Comparison of ENCODE assay signal across 2 cellular contexts in the genomic region with DNA sequence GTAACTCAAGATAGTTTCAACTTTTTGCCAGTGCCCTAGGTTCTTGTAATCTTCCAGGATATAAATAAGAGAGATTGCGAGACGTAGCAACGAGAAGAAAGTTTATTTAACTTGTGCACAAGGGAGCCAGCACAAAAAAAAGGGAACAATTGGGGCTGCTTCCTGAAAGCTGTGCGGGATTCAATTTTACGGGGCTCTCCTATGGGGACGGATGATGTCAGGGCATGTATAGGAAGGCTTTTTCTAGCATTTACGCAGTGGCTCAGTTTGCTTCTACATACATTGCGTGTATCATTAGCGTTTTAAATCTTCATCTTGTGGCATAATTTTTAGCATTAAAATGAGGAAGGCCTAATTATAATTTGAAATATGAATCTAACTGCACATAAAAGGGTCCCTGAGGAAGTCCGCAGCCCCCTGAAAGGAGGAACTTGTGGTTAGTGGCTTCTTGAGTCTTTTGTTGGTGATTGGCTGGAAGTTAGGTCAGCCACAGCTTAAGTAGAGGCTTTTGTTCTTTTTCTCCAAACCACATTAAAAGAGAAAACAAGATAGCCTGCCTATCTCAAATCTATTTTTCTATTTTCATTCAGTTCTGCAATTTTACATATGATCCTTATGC.
A peak's percentile ranks its signal among the peaks of the same experiment; 100 is the strongest.
TF ChIP-seq lines count a peak whose summit lies in the region.

No MANE protein-coding gene starts in this region.

TF ChIP-seq in GM23338, 12 proteins besides CTCF, POLR2A, EP300 and RAD21 (continued from another document):
- TF ChIP-seq, protein P1, sequence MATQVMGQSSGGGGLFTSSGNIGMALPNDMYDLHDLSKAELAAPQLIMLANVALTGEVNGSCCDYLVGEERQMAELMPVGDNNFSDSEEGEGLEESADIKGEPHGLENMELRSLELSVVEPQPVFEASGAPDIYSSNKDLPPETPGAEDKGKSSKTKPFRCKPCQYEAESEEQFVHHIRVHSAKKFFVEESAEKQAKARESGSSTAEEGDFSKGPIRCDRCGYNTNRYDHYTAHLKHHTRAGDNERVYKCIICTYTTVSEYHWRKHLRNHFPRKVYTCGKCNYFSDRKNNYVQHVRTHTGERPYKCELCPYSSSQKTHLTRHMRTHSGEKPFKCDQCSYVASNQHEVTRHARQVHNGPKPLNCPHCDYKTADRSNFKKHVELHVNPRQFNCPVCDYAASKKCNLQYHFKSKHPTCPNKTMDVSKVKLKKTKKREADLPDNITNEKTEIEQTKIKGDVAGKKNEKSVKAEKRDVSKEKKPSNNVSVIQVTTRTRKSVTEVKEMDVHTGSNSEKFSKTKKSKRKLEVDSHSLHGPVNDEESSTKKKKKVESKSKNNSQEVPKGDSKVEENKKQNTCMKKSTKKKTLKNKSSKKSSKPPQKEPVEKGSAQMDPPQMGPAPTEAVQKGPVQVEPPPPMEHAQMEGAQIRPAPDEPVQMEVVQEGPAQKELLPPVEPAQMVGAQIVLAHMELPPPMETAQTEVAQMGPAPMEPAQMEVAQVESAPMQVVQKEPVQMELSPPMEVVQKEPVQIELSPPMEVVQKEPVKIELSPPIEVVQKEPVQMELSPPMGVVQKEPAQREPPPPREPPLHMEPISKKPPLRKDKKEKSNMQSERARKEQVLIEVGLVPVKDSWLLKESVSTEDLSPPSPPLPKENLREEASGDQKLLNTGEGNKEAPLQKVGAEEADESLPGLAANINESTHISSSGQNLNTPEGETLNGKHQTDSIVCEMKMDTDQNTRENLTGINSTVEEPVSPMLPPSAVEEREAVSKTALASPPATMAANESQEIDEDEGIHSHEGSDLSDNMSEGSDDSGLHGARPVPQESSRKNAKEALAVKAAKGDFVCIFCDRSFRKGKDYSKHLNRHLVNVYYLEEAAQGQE (IDR thresholded peaks at IDR 0.05; ENCODE audit: unreplicated experiment), result no peak
- no peak for TF ChIP-seq EZH2 (IDR thresholded peaks at IDR 0.05; ENCODE audit: low read depth, unreplicated experiment)

TF ChIP-seq in GM12878, 131 proteins besides CTCF, POLR2A, EP300 and RAD21 (continued from another document and continues in another):
- TF ChIP-seq, protein P2, sequence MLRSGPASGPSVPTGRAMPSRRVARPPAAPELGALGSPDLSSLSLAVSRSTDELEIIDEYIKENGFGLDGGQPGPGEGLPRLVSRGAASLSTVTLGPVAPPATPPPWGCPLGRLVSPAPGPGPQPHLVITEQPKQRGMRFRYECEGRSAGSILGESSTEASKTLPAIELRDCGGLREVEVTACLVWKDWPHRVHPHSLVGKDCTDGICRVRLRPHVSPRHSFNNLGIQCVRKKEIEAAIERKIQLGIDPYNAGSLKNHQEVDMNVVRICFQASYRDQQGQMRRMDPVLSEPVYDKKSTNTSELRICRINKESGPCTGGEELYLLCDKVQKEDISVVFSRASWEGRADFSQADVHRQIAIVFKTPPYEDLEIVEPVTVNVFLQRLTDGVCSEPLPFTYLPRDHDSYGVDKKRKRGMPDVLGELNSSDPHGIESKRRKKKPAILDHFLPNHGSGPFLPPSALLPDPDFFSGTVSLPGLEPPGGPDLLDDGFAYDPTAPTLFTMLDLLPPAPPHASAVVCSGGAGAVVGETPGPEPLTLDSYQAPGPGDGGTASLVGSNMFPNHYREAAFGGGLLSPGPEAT (IDR thresholded peaks at IDR 0.05; ENCODE audit: low read depth), result 0 out of 2 replicates have a peak, but pooled peaks have one; percentile 42
- TF ChIP-seq DPF2 (IDR thresholded peaks at IDR 0.05) (peak; percentile 42; the same call in 1 of the 2 replicates), HDAC2 (IDR thresholded peaks at IDR 0.05) (no peak), SREBF1 (IDR thresholded peaks at IDR 0.05; ENCODE audit: low read length) (no peak), ATF7 (IDR thresholded peaks at IDR 0.05; ENCODE audit: low read depth) (peak; percentile 65; the same call in 1 of the 2 replicates), MEF2B (IDR thresholded peaks at IDR 0.05; ENCODE audit: partially characterized antibody, poor library complexity, severe bottlenecking) (peak; percentile 45), ESRRA (IDR thresholded peaks at IDR 0.05; ENCODE audit: low read length) (no peak), CUX1 (IDR thresholded peaks at IDR 0.05; ENCODE audit: insufficient replicate concordance, low read depth, low read length) (no peak), TBL1XR1 (IDR thresholded peaks at IDR 0.05; ENCODE audit: low read depth, low read length) (no peak), NFXL1 (IDR thresholded peaks at IDR 0.05; ENCODE audit: borderline replicate concordance) (no peak), CHD1 (IDR thresholded peaks at IDR 0.05; ENCODE audit: low read depth, low read length) (no peak), BRCA1 (IDR thresholded peaks at IDR 0.05; ENCODE audit: low read depth, low read length) (no peak), HSF1 (IDR thresholded peaks at IDR 0.05; ENCODE audit: low read depth, low read length) (no peak), KAT2A (conservative IDR thresholded peaks at IDR 0.05; ENCODE audit: control insufficient read depth, low read depth, low read length) (no peak), SIX5 (IDR thresholded peaks at IDR 0.05; ENCODE audit: low read depth, low read length, severe bottlenecking) (no peak), ZNF687 (IDR thresholded peaks at IDR 0.05) (no peak), ZZZ3 (IDR thresholded peaks at IDR 0.05; ENCODE audit: control insufficient read depth, insufficient read length, low read depth) (no peak), CBFB (IDR thresholded peaks at IDR 0.05; ENCODE audit: low read depth) (no peak), E4F1 (IDR thresholded peaks at IDR 0.05; ENCODE audit: borderline replicate concordance, partially characterized antibody) (no peak), RELA (IDR thresholded peaks at IDR 0.05; ENCODE audit: borderline replicate concordance, partially characterized antibody) (no peak), JUND (IDR thresholded peaks at IDR 0.05; ENCODE audit: low read depth, low read length) (no peak), ZNF622 (IDR thresholded peaks at IDR 0.05) (no peak), RUNX3 (IDR thresholded peaks at IDR 0.05; ENCODE audit: low read length) (peak; percentile 86), SRF (IDR thresholded peaks at IDR 0.05; ENCODE audit: low read depth in 2 of 2, low read length in 2 of 2) (no peak), POU2F2 (IDR thresholded peaks at IDR 0.05; ENCODE audit: borderline replicate concordance, low read depth, low read length) (no peak), TARDBP (IDR thresholded peaks at IDR 0.05; ENCODE audit: borderline replicate concordance) (no peak)
- TF ChIP-seq, protein P3, sequence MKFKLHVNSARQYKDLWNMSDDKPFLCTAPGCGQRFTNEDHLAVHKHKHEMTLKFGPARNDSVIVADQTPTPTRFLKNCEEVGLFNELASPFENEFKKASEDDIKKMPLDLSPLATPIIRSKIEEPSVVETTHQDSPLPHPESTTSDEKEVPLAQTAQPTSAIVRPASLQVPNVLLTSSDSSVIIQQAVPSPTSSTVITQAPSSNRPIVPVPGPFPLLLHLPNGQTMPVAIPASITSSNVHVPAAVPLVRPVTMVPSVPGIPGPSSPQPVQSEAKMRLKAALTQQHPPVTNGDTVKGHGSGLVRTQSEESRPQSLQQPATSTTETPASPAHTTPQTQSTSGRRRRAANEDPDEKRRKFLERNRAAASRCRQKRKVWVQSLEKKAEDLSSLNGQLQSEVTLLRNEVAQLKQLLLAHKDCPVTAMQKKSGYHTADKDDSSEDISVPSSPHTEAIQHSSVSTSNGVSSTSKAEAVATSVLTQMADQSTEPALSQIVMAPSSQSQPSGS (IDR thresholded peaks at IDR 0.05; ENCODE audit: low read length), result no peak
- TF ChIP-seq, protein P4, sequence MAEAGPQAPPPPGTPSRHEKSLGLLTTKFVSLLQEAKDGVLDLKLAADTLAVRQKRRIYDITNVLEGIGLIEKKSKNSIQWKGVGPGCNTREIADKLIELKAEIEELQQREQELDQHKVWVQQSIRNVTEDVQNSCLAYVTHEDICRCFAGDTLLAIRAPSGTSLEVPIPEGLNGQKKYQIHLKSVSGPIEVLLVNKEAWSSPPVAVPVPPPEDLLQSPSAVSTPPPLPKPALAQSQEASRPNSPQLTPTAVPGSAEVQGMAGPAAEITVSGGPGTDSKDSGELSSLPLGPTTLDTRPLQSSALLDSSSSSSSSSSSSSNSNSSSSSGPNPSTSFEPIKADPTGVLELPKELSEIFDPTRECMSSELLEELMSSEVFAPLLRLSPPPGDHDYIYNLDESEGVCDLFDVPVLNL (IDR thresholded peaks at IDR 0.05; ENCODE audit: low read depth, low read length), result no peak
